In genomic region chr21:15039607-15040299, GRCh38 we compare ENCODE assay signal across 23 cellular contexts.
"Had no signal": no experiment of that assay in that cellular context is flagged by ENCODE, and none has a peak within 500 bp of the region (broad histone marks: within the 10 kb centered on the region; RNA-seq: fewer than 3 reads in every experiment).

No MANE protein-coding gene starts in this region.

- H3K36me3 ChIP-seq: left lung, lower lobe of right lung had no signal

- H3K9me3 Mint-ChIP-seq: immature natural killer cell had no signal

- H3K27ac ChIP-seq: coronary artery, dorsolateral prefrontal cortex, esophagus muscularis mucosa, foreskin keratinocyte, gastroesophageal sphincter, heart left ventricle, hepatocyte, left lung, lower lobe of right lung had no signal

- DNase-seq: dermis blood vessel endothelial cell; dorsolateral prefrontal cortex; effector CD4-positive, alpha-beta T cell; effector memory CD4-positive, alpha-beta T cell; foreskin keratinocyte; heart left ventricle; hypothalamus; immature natural killer cell; left cardiac atrium; left lung; left ventricle myocardium superior; lower lobe of right lung; mesenchymal stem cell; mucosa of descending colon; naive B cell had no signal

- H3K4me2 ChIP-seq: hepatocyte had no signal

- H3K27ac Mint-ChIP-seq: immature natural killer cell had no signal

- H3K4me3 ChIP-seq: coronary artery, dorsolateral prefrontal cortex, esophagus muscularis mucosa, gastroesophageal sphincter, heart left ventricle, hepatocyte, left lung, lower lobe of right lung, mucosa of descending colon had no signal

- FAIRE-seq: endothelial cell of umbilical vein, frontal cortex, keratinocyte had no signal

- H3K4me3 Mint-ChIP-seq: immature natural killer cell, mesothelial cell of epicardium, naive B cell had no signal

- H3K27me3 ChIP-seq: dorsolateral prefrontal cortex, esophagus muscularis mucosa, foreskin keratinocyte, gastroesophageal sphincter, heart left ventricle, hepatocyte, left lung had no signal

- H3K9me3 ChIP-seq: esophagus muscularis mucosa, gastroesophageal sphincter, left lung, lower lobe of right lung, mucosa of descending colon had no signal

- H2AFZ ChIP-seq: hepatocyte had no signal

- ATAC-seq: foreskin keratinocyte, gastroesophageal sphincter, heart left ventricle, left cardiac atrium, left lung, left ventricle myocardium superior, lower lobe of right lung, mucosa of descending colon had no signal
